In the genomic region with DNA sequence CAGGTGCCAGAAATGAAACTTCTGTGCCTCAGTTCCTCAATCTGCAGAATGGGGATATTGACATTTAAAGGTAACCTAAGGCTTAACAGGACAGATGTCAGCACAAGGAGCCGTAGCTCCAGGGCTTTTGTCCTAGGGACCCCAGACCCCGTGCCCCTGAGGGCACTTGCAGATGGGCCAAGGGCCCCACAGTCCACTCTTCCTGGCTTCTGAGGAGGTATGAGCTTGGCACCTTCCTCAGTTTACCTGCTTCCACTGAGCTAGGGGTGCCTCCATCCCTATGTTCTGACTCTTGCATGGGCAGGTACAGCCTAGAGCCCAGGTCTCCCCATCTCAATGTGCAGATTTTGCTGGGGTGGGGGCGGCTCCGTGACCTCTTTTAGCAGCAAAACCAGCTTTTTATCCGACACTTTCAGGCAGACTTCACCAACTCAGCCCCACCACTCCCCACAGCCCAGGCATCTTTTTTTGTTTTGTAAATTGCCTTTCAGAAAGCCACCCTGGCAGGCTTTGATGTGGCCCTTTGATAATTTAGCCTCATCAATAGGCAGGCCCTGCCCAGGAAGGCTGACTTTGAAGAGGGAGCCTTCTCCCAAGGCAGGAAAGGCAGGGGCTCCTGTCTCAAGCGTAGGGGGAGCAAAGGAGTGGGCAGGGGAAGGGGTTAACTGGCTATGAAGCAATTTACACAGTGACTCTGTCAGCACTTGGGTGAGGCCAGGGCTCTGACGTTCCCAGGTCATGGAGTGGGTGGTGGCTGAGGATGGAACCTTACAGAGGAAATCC, we compare ENCODE assay signal across 1 cellular context.
TF ChIP-seq lines count a peak whose summit lies in the region.

No MANE protein-coding gene starts in this region.

TF ChIP-seq in H1, 55 proteins besides CTCF, POLR2A, EP300 and RAD21:
- no peak for TF ChIP-seq SUZ12 (IDR thresholded peaks at IDR 0.05; ENCODE audit: low read length)
- no peak for TF ChIP-seq TAF7 (optimal IDR thresholded peaks at IDR 0.05; ENCODE audit: borderline replicate concordance, low read depth, low read length)
- TF ChIP-seq SP1 (IDR thresholded peaks at IDR 0.05; ENCODE audit: low read depth, low read length): no peak
- no peak for TF ChIP-seq RXRA (IDR thresholded peaks at IDR 0.05; ENCODE audit: insufficient read depth, low read depth, low read length)
- no peak for TF ChIP-seq RBBP5 (IDR thresholded peaks at IDR 0.05; ENCODE audit: borderline replicate concordance, low read depth, low read length)
- peak; percentile 57 for TF ChIP-seq NANOG (IDR thresholded peaks at IDR 0.05; ENCODE audit: insufficient read depth, low read depth, low read length, poor library complexity, severe bottlenecking)
- no peak for TF ChIP-seq CHD1 (IDR thresholded peaks at IDR 0.05; ENCODE audit: low read depth, low read length)
TF ChIP-seq in H1: peak in this region for 1.
